Comparison of ENCODE assay signal across 8 cellular contexts in genomic region chr3:169846458-169847193, GRCh38. TPM values are rescaled to one million over a fixed set of nuclear protein-coding genes. Genes with fewer than 3 reads are reported as not detected.
DNase-seq lines count a peak whose midpoint lies in the region; ATAC-seq and FAIRE-seq lines count a peak whose summit lies in the region.

No MANE protein-coding gene starts in this region.

- peak; percentile 96 for ATAC-seq in HG02588 (IDR thresholded peaks at IDR 0.05; ENCODE audit: unreplicated experiment)
- ATAC-seq in natural killer cell treated with Interleukin-12 subunit alpha and Interleukin-12 subunit beta and Interleukin-15 and Interleukin-18, amount 100 ng/mL, for 72 hours: no peak

- H3K4me3 Mint-ChIP-seq in natural killer cell treated with Interleukin-12 subunit alpha and Interleukin-12 subunit beta and Interleukin-15 and Interleukin-18, amount 100 ng/mL, for 72 hours: no peak overlapping the region

- DNase-seq in GM18507 (ENCODE audit: extremely low spot score, insufficient read length, low read depth) (peak; percentile 52), NAMALWA (ENCODE audit: low spot score) (peak; percentile 83), NCI-H748 treated with DMSO at 0.1 percent for 48 hours (lab: John Stamatoyannopoulos, UW) (no peak), frontal cortex (ENCODE audit: low spot score in 2 of 2) (no peak), NCI-H526 treated with DMSO at 0.1 percent for 48 hours (lab: John Stamatoyannopoulos, UW) (no peak)
- DNase-seq in natural killer cell treated with Interleukin-12 subunit alpha and Interleukin-12 subunit beta and Interleukin-15 and Interleukin-18, amount 100 ng/mL, for 72 hours (ENCODE audit: low spot score): no peak

- H3K9me3 ChIP-seq in mesodermal cell (ENCODE audit: control insufficient read depth, low read length): no peaks in the 10 kb centered on the region

- H3K27ac Mint-ChIP-seq in natural killer cell treated with Interleukin-12 subunit alpha and Interleukin-12 subunit beta and Interleukin-15 and Interleukin-18, amount 100 ng/mL, for 72 hours: no peak overlapping the region

- FAIRE-seq in GM18507 (lab: Jason Lieb, UNC): peak; percentile 75
- no peak for FAIRE-seq in frontal cortex (lab: Jason Lieb, UNC)

- H3K27ac ChIP-seq in mesodermal cell (ENCODE audit: low read depth, low read length, severe bottlenecking): peak overlapping the region; percentile 36

- H3K36me3 ChIP-seq in mesodermal cell (ENCODE audit: control insufficient read depth, insufficient read depth, low read length): no peaks in the 10 kb centered on the region

- H3K4me1 Mint-ChIP-seq in natural killer cell treated with Interleukin-12 subunit alpha and Interleukin-12 subunit beta and Interleukin-15 and Interleukin-18, amount 100 ng/mL, for 72 hours (ENCODE audit: low read depth in 2 of 2): no peaks in the 10 kb centered on the region

- H3K36me3 Mint-ChIP-seq in natural killer cell treated with Interleukin-12 subunit alpha and Interleukin-12 subunit beta and Interleukin-15 and Interleukin-18, amount 100 ng/mL, for 72 hours: no peaks in the 10 kb centered on the region

- WGBS in mesodermal cell (ENCODE audit: insufficient coverage in 2 of 2), 2 experiments: 91 to 92% methylated on average over 5 to 8 of the region's 11 CpGs

- H3K4me1 ChIP-seq in mesodermal cell (ENCODE audit: control insufficient read depth, insufficient read depth, low read length, poor library complexity, severe bottlenecking): peaks cover 7% of the 10 kb centered on the region

- no peak overlapping the region for H3K4me3 ChIP-seq in mesodermal cell (ENCODE audit: extremely low read depth, insufficient read depth, low read length, poor library complexity, severe bottlenecking)

- H3K9me3 Mint-ChIP-seq in natural killer cell treated with Interleukin-12 subunit alpha and Interleukin-12 subunit beta and Interleukin-15 and Interleukin-18, amount 100 ng/mL, for 72 hours: no peaks in the 10 kb centered on the region

- peaks cover 6 to 8% of the 10 kb centered on the region in 2 donors for H3K27me3 Mint-ChIP-seq in natural killer cell treated with Interleukin-12 subunit alpha and Interleukin-12 subunit beta and Interleukin-15 and Interleukin-18, amount 100 ng/mL, for 72 hours

RNA-seq across cellular contexts. Expression of gene LRRC31, which starts 23.1 kb away (rescaled TPM):
- not detected for polyA plus RNA-seq in mesodermal cell (2013, experiment 1 of 2)
- not detected for polyA plus RNA-seq in mesodermal cell (2013, experiment 2 of 2)
- under 0.01 TPM for total RNA-seq in frontal cortex
- total RNA-seq in natural killer cell treated with Interleukin-12 subunit alpha and Interleukin-12 subunit beta and Interleukin-15 and Interleukin-18, amount 100 ng/mL, for 72 hours: not detected

RNA-seq across cellular contexts. Expression of gene LRRC34, which starts 33.9 kb away (rescaled TPM):
- polyA plus RNA-seq in mesodermal cell (2013, experiment 1 of 2): 2.4 TPM
- 2.4 TPM for polyA plus RNA-seq in mesodermal cell (2013, experiment 2 of 2)
- total RNA-seq in frontal cortex: 5.3 TPM
- total RNA-seq in natural killer cell treated with Interleukin-12 subunit alpha and Interleukin-12 subunit beta and Interleukin-15 and Interleukin-18, amount 100 ng/mL, for 72 hours: under 1 TPM; 0.38 to 0.50 TPM

RNA-seq across cellular contexts. Expression of gene LRRIQ4, which starts 34.0 kb away (rescaled TPM):
- not detected for polyA plus RNA-seq in mesodermal cell (2013, experiment 1 of 2)
- polyA plus RNA-seq in mesodermal cell (2013, experiment 2 of 2): not detected
- total RNA-seq in frontal cortex: 0.82 TPM
- total RNA-seq in natural killer cell treated with Interleukin-12 subunit alpha and Interleukin-12 subunit beta and Interleukin-15 and Interleukin-18, amount 100 ng/mL, for 72 hours: not detected

Comparison
In these comparisons a context has a peak if more than half of its experiments do, and no peak if none do; other contexts are left out.
1. DNase-seq: peak in GM18507 (single experiment) and NAMALWA (single experiment); none in NCI-H748 treated with DMSO at 0.1 percent for 48 hours (single experiment), frontal cortex (0 of 2), NCI-H526 treated with DMSO at 0.1 percent for 48 hours (single experiment) and natural killer cell treated with Interleukin-12 subunit alpha and Interleukin-12 subunit beta and Interleukin-15 and Interleukin-18, amount 100 ng/mL, for 72 hours (single experiment).